Comparison of ENCODE assay signal across 16 cellular contexts in the genomic region with DNA sequence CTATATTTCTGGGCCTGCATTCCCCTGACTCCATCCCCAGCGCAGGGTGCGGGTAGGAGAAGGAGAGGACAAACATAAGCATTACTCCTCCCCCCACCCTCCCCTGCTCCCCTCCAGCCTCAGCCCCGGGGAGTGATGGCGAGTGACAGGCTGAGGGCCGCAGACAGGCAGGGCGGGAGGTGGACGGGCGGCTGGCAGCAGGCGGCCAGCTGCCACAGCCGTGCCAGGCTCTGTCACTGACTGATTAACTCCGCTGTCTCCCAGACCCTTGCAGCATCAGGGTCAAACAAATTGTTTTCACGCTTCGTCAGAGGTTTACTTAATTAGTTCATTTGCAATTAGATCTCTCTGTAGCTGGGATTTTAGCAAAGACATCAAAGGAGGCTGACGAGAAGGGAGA. TPM values are rescaled to one million over a fixed set of nuclear protein-coding genes. Genes with fewer than 3 reads are reported as not detected.
"Had no signal": no experiment of that assay in that cellular context is flagged by ENCODE, and none has a peak within 500 bp of the region (broad histone marks: within the 10 kb centered on the region; RNA-seq: fewer than 3 reads in every experiment).

No MANE protein-coding gene starts in this region.

- H3K4me3 ChIP-seq: ovary, tibial nerve, vagina had no signal

- H3K27ac ChIP-seq: ovary, tibial nerve, vagina had no signal

- H3K9me3 ChIP-seq: ovary, tibial nerve, vagina had no signal

- H3K4me3 Mint-ChIP-seq: activated CD4-positive, alpha-beta T cell treated with anti-CD3 and anti-CD28 coated beads, Interleukin-2, amount 10 ng/mL, durations not matched to agents 7 days and 5 days; neural crest cell had no signal

- H3K27me3 ChIP-seq: ovary, tibial nerve, vagina had no signal

- DNase-seq: activated CD4-positive, alpha-beta T cell treated with anti-CD3 and anti-CD28 coated beads, Interleukin-2, amount 10 ng/mL, durations not matched to agents 7 days and 5 days; activated CD4-positive, CD25-positive, alpha-beta regulatory T cell; activated CD8-positive, alpha-beta memory T cell treated with anti-CD3 and anti-CD28 coated beads for 24 hours; activated naive CD4-positive, alpha-beta T cell treated with Interleukin-2 at 50 U/mL for 16 hours; aorta; midbrain; ovary; stimulated activated CD4-positive, alpha-beta T cell treated with anti-CD3 and anti-CD28 coated beads, Interleukin-1b, Interleukin-23, amount 100 ng/mL, for 48 hours; T-helper 2 cell had no signal

- H3K27ac Mint-ChIP-seq: activated CD4-positive, alpha-beta T cell treated with anti-CD3 and anti-CD28 coated beads, Interleukin-2, amount 10 ng/mL, durations not matched to agents 7 days and 5 days had no signal

- ATAC-seq: esophagus mucosa, left lobe of liver had no signal

- H3K27me3 Mint-ChIP-seq: activated CD4-positive, alpha-beta T cell treated with anti-CD3 and anti-CD28 coated beads, Interleukin-2, amount 10 ng/mL, durations not matched to agents 7 days and 5 days had no signal

- H3K36me3 ChIP-seq: ovary had no signal

- FAIRE-seq: bronchial epithelial cell, islet of Langerhans had no signal

- H3K9me3 Mint-ChIP-seq: activated CD4-positive, alpha-beta T cell treated with anti-CD3 and anti-CD28 coated beads, Interleukin-2, amount 10 ng/mL, durations not matched to agents 7 days and 5 days; neural crest cell had no signal

RNA-seq across cellular contexts. Expression of gene MDFI, which starts 50.2 kb away (rescaled TPM):
- total RNA-seq: activated CD4-positive, alpha-beta T cell treated with anti-CD3 and anti-CD28 coated beads, Interleukin-2, amount 10 ng/mL, durations not matched to agents 7 days and 5 days; left lobe of liver had no signal
